In the genomic region with DNA sequence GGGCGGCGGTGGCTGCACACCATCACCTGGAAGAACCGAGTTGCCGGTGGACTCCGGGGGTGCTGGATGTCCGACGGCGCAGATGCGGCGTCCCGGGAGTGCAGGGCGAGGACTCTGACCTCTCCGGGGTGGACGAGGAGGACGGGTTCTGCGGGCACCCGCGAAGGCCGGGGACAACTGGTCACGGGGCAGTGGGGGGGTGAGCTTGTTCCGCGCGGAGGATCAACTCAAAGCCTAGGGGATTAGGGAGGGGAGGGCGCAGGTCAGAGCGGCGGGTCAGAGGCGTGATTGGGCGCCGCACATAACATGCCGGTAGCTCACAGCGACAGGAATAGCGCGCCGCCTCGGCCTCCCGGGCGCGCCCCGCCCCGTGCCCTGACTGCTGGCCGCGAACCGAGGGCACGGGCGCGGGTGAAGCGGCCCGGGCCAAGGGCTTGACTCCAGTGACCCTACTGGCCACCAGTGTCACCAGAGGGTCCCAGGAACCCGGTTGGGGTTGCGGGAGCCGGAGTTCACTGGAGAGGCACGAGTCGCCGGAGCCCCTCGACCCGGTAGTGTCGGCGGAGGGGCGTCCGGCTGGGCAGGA, we compare ENCODE assay signal across 9 cellular contexts. TPM values are rescaled to one million over a fixed set of nuclear protein-coding genes. Genes with fewer than 3 reads are reported as not detected.
DNase-seq lines count a peak whose midpoint lies in the region; ATAC-seq, FAIRE-seq and TF ChIP-seq lines count a peak whose summit lies in the region.
"Had no signal": no experiment of that assay in that cellular context is flagged by ENCODE, and none has a peak within 500 bp of the region (broad histone marks: within the 10 kb centered on the region; RNA-seq: fewer than 3 reads in every experiment).

A gene with protein sequence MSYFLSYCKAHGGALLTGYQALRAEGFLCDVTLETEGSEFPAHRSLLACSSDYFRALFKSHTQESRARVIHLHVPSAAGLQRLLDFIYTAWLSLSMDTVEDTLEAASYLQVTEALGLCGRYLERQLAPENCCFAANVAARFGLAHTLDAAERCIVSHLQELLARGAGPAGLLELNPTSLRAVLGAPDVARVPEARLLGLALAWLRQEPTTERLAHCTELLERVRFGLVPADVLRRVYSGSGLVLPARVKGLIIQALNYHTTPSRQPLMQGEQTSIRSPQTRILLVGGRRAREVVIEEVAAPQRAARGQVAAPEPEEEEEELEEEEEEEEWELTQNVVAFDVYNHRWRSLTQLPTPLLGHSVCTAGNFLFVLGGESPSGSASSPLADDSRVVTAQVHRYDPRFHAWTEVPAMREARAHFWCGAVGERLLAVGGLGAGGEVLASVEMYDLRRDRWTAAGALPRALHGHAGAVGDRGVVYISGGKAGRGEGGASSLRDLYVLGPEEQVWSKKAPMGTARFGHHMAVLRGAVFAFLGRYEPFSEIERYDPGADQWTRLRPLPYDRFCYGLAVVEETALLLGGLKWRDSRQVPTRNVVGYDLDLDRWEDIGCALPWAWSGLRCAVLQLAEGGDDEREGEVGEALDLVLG (minus strand): TSS at position 179 of the 586 bp plus-strand sequence. CDS start 542 bp downstream, outside the sequence.

- no peaks in the 10 kb centered on the region for H3K36me3 ChIP-seq in thymus (ENCODE audit: control insufficient read depth, insufficient read depth)

- peaks cover 15% of the 10 kb centered on the region for H3K27me3 ChIP-seq in thymus (ENCODE audit: control insufficient read depth, insufficient read depth)

- POLR2A ChIA-PET in activated naive CD8-positive, alpha-beta T cell treated with anti-CD3 and anti-CD28 coated beads, Interleukin-2, amount 10 ng/mL, durations not matched to agents 7 days and 5 days (lab: Charles Lee): interaction anchor here (1.3 kb wide), 1 partner anchor 284 kb away, joined by 3 read pairs; a partner anchor contains a TSS

- no peaks in the 10 kb centered on the region for H3K4me1 ChIP-seq in thymus (ENCODE audit: control insufficient read depth, insufficient read depth, low read length)

- peak within 1 kb of the TSS; percentile 67 for H3K4me3 Mint-ChIP-seq in activated naive CD8-positive, alpha-beta T cell treated with anti-CD3 and anti-CD28 coated beads, Interleukin-2, amount 10 ng/mL, durations not matched to agents 7 days and 5 days

- peak within 1 kb of the TSS; percentile 26 for H3K4me3 ChIP-seq in thymus (ENCODE audit: low read length)

- peak within 1 kb of the TSS; percentile 58 for H3K27ac Mint-ChIP-seq in activated naive CD8-positive, alpha-beta T cell treated with anti-CD3 and anti-CD28 coated beads, Interleukin-2, amount 10 ng/mL, durations not matched to agents 7 days and 5 days

- no peaks in the 10 kb centered on the region for H3K9me3 ChIP-seq in thymus (ENCODE audit: control insufficient read depth)

- ATAC-seq in activated naive CD8-positive, alpha-beta T cell treated with anti-CD3 and anti-CD28 coated beads, Interleukin-2, amount 10 ng/mL, durations not matched to agents 7 days and 5 days (ENCODE audit: low read depth): peak; percentile 57
- ATAC-seq in GM18519 (IDR thresholded peaks at IDR 0.05; ENCODE audit: low FRiP score, unreplicated experiment): no peak

- H3K9me3 Mint-ChIP-seq in activated naive CD8-positive, alpha-beta T cell treated with anti-CD3 and anti-CD28 coated beads, Interleukin-2, amount 10 ng/mL, durations not matched to agents 7 days and 5 days: no peaks in the 10 kb centered on the region

- H3K36me3 Mint-ChIP-seq in activated naive CD8-positive, alpha-beta T cell treated with anti-CD3 and anti-CD28 coated beads, Interleukin-2, amount 10 ng/mL, durations not matched to agents 7 days and 5 days: peaks cover 1% of the 10 kb centered on the region

- peak; percentile 34 for DNase-seq in activated T-cell treated with anti-CD3 and anti-CD28 coated beads, Interleukin-2, amount 50 U/mL, for 1 hour
- no peak for DNase-seq in activated T-cell treated with anti-CD3 and anti-CD28 coated beads for 4 hours
- peak; percentile 31 for DNase-seq in activated naive CD8-positive, alpha-beta T cell treated with anti-CD3 and anti-CD28 coated beads, Interleukin-2, amount 10 ng/mL, durations not matched to agents 7 days and 5 days
- DNase-seq in left kidney (ENCODE audit: low read depth, low spot score): peak; percentile 26
- DNase-seq in D721Med (ENCODE audit: insufficient read length, low spot score): no peak
- DNase-seq in Ammon's horn (ENCODE audit: low spot score): no peak
- DNase-seq: foreskin melanocyte had no signal

- H3K4me1 Mint-ChIP-seq in activated naive CD8-positive, alpha-beta T cell treated with anti-CD3 and anti-CD28 coated beads, Interleukin-2, amount 10 ng/mL, durations not matched to agents 7 days and 5 days: no peaks in the 10 kb centered on the region

- H3K27ac ChIP-seq in thymus (ENCODE audit: low read depth): no peak within 1 kb of the TSS

- H3K27me3 Mint-ChIP-seq in activated naive CD8-positive, alpha-beta T cell treated with anti-CD3 and anti-CD28 coated beads, Interleukin-2, amount 10 ng/mL, durations not matched to agents 7 days and 5 days: peaks cover 3% of the 10 kb centered on the region

- no peak for FAIRE-seq in D721Med (lab: Jason Lieb, UNC)

- 4% methylated on average over 60 of the region's 60 CpGs for WGBS in thymus

- no peak for TF ChIP-seq CTCF in D721Med (IDR thresholded peaks at IDR 0.05; ENCODE audit: insufficient read depth, missing control alignments)

RNA-seq across cellular contexts. Expression of the gene that starts here (rescaled TPM):
- under 1 TPM; 0.72 to 0.91 TPM for total RNA-seq in activated naive CD8-positive, alpha-beta T cell treated with anti-CD3 and anti-CD28 coated beads, Interleukin-2, amount 10 ng/mL, durations not matched to agents 7 days and 5 days
- polyA plus RNA-seq in thymus: 0.16 TPM

Comparison
In these comparisons a context has a peak if more than half of its experiments do, and no peak if none do; other contexts are left out.
1. DNase-seq: peak in activated T-cell treated with anti-CD3 and anti-CD28 coated beads, Interleukin-2, amount 50 U/mL, for 1 hour (single experiment) and left kidney (single experiment); none in activated T-cell treated with anti-CD3 and anti-CD28 coated beads for 4 hours (single experiment), D721Med (single experiment) and Ammon's horn (single experiment).
2. Peak in DNase-seq and ATAC-seq in activated naive CD8-positive, alpha-beta T cell treated with anti-CD3 and anti-CD28 coated beads, Interleukin-2, amount 10 ng/mL, durations not matched to agents 7 days and 5 days; RNA of the gene not detected or under 1 TPM.